Comparison of ENCODE assay signal across 27 cellular contexts in genomic region chr1:88466899-88467580, GRCh38.
"Had no signal": no experiment of that assay in that cellular context is flagged by ENCODE, and none has a peak within 500 bp of the region (broad histone marks: within the 10 kb centered on the region; RNA-seq: fewer than 3 reads in every experiment).

No MANE protein-coding gene starts in this region.

- H3K4me1 Mint-ChIP-seq: central memory CD8-positive, alpha-beta T cell; immature natural killer cell; naive B cell; stimulated activated naive B cell treated with anti-CD40 and anti-IgM and Interleukin-4, amounts not matched to agents 10 μg/mL and 1 μg/mL and 100 μg/mL, for 72 hours had no signal

- H3K27me3 ChIP-seq: esophagus muscularis mucosa, gastroesophageal sphincter, tibial artery had no signal

- H3K4me1 ChIP-seq: foreskin keratinocyte, parathyroid adenoma had no signal

- H3K9me3 Mint-ChIP-seq: central memory CD8-positive, alpha-beta T cell; type B pancreatic cell had no signal

- H3K27ac ChIP-seq: coronary artery, esophagus muscularis mucosa, foreskin keratinocyte, gastroesophageal sphincter, heart left ventricle, hepatocyte, parathyroid adenoma, stomach, tibial artery had no signal

- DNase-seq: dermis blood vessel endothelial cell; effector memory CD4-positive, alpha-beta T cell; foreskin keratinocyte; immature natural killer cell; islet precursor cell; mesenchymal stem cell; naive B cell; stimulated activated CD4-positive, alpha-beta T cell treated with anti-CD3 and anti-CD28 coated beads, Interleukin-2, amount 100 ng/mL, for 24 hours; stimulated activated CD4-positive, alpha-beta T cell treated with anti-CD3 and anti-CD28 coated beads, Interleukin-4, amount 100 ng/mL, for 4 hours; stimulated activated naive B cell treated with anti-CD40 and anti-IgM and Interleukin-4, amounts not matched to agents 10 μg/mL and 1 μg/mL and 100 μg/mL, for 72 hours; stomach; tibial artery had no signal

- H3K4me3 Mint-ChIP-seq: central memory CD8-positive, alpha-beta T cell; immature natural killer cell; mesothelial cell of epicardium; naive B cell; natural killer cell treated with Interleukin-12 subunit alpha and Interleukin-12 subunit beta and Interleukin-15 and Interleukin-18, amount 100 ng/mL, for 72 hours; neural crest cell; stimulated activated naive B cell treated with anti-CD40 and anti-IgM and Interleukin-4, amounts not matched to agents 10 μg/mL and 1 μg/mL and 100 μg/mL, for 72 hours; type B pancreatic cell had no signal

- ATAC-seq: foreskin keratinocyte; gastroesophageal sphincter; heart left ventricle; mucosa of descending colon; natural killer cell treated with Interleukin-12 subunit alpha and Interleukin-12 subunit beta and Interleukin-15 and Interleukin-18, amount 100 ng/mL, for 72 hours; sciatic nerve; stimulated activated naive B cell treated with anti-CD40 and anti-IgM and Interleukin-4, amounts not matched to agents 10 μg/mL and 1 μg/mL and 100 μg/mL, for 72 hours had no signal

- H3K36me3 ChIP-seq: esophagus muscularis mucosa, gastroesophageal sphincter, heart left ventricle, stomach, tibial artery had no signal

- H3K4me3 ChIP-seq: coronary artery, esophagus muscularis mucosa, gastroesophageal sphincter, heart left ventricle, hepatocyte, mucosa of descending colon, smooth muscle cell, stomach, tibial artery had no signal

- H3K9me3 ChIP-seq: mucosa of descending colon had no signal

- H3K27ac Mint-ChIP-seq: immature natural killer cell; mesothelial cell of epicardium; naive B cell; natural killer cell treated with Interleukin-12 subunit alpha and Interleukin-12 subunit beta and Interleukin-15 and Interleukin-18, amount 100 ng/mL, for 72 hours; progenitor cell of endocrine pancreas; stimulated activated naive B cell treated with anti-CD40 and anti-IgM and Interleukin-4, amounts not matched to agents 10 μg/mL and 1 μg/mL and 100 μg/mL, for 72 hours; type B pancreatic cell had no signal

- H3K36me3 Mint-ChIP-seq: immature natural killer cell; mesothelial cell of epicardium; naive B cell; natural killer cell treated with Interleukin-12 subunit alpha and Interleukin-12 subunit beta and Interleukin-15 and Interleukin-18, amount 100 ng/mL, for 72 hours; stimulated activated naive B cell treated with anti-CD40 and anti-IgM and Interleukin-4, amounts not matched to agents 10 μg/mL and 1 μg/mL and 100 μg/mL, for 72 hours; type B pancreatic cell had no signal
